ENCODE assay signal across 1 cellular context in the genomic region with DNA sequence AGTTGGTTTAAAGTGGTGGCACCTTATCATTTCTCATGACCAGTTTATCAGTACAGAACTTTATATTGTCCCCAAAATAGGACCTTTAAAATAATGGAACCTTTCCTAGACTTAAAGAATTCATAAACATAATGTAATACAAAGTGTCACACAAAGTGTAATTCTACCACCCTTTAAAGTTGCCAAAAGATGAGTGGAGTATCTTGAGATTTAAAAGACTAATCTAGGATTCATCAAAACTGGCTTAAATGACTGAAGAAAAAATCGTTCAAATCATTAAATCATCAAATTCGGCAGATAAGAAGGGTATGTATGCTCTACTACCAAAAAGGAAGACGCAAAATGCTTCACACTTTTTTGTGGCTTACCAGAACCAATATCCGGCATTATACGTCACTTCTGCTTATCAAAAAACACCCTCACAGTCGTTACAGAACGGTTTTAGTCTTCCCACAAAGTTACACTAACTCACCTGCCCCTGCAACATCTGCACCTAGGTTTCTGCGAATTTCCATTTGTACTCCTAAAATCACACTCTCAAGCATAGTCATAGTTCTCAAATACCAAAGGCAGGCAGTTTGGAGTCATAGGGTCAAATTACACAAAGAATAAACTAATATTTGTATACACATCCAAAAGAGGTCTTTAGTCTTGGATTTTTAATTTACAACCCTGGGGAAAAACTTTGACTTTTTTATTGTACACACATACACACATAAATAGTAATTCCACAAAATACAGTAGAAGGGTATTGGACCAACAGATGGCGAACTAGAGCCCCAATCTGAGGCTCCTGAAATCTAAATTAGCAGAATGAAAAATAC.
TF ChIP-seq lines count a peak whose summit lies in the region.

No MANE protein-coding gene starts in this region.

TF ChIP-seq in K562, 482 proteins besides CTCF, POLR2A, EP300 and RAD21 (continued from another document and continues in another):
- TF ChIP-seq HINFP (tag; conservative IDR thresholded peaks at IDR 0.05; ENCODE audit: low read depth) (no peak), TEAD2 (tag; IDR thresholded peaks at IDR 0.05) (no peak), LARP7 (IDR thresholded peaks at IDR 0.05) (no peak), RBM14 (IDR thresholded peaks at IDR 0.05; ENCODE audit: borderline replicate concordance, insufficient read depth, low read depth, low read length) (no peak), BRF2 (IDR thresholded peaks at IDR 0.05; ENCODE audit: borderline replicate concordance, insufficient read depth, insufficient read length) (no peak), ARID1B (IDR thresholded peaks at IDR 0.05) (peak; percentile 70; the same call in 1 of the 2 replicates), CCAR2 (IDR thresholded peaks at IDR 0.05; ENCODE audit: low read depth, low read length) (no peak), STAT5B (CRISPR knock-in tag; IDR thresholded peaks at IDR 0.05) (no peak), ZNF253 (CRISPR knock-in tag; conservative IDR thresholded peaks at IDR 0.05) (no peak; the same call in 1 of the 2 replicates), MAZ (CRISPR knock-in tag; conservative IDR thresholded peaks at IDR 0.05 in 1 of 2, IDR thresholded peaks at IDR 0.05 in 1 of 2) (peak in 1 of 2 experiments; percentile 13; a peak in 1 of 4 replicates), SMARCB1 (IDR thresholded peaks at IDR 0.05; ENCODE audit: insufficient read length, low read depth) (no peak), GTF2F1 (IDR thresholded peaks at IDR 0.05; ENCODE audit: low read depth, low read length) (no peak), ARNT (IDR thresholded peaks at IDR 0.05) (peak; percentile 30 to 85; a peak in 2 of 4 replicates), ZNF75A (CRISPR knock-in tag; IDR thresholded peaks at IDR 0.05) (no peak), TEAD4 (IDR thresholded peaks at IDR 0.05; ENCODE audit: low read length) (peak; percentile 47; the same call in 1 of the 2 replicates), TEAD4 (CRISPR knock-in tag; IDR thresholded peaks at IDR 0.05; ENCODE audit: borderline replicate concordance) (no peak), HSF4 (CRISPR knock-in tag; IDR thresholded peaks at IDR 0.05; ENCODE audit: borderline replicate concordance) (no peak), ZBTB12 (CRISPR knock-in tag; IDR thresholded peaks at IDR 0.05) (no peak; the same call in 1 of the 2 replicates), EHMT2 (IDR thresholded peaks at IDR 0.05) (peak; percentile 59; the same call in 1 of the 2 replicates), HNRNPK (IDR thresholded peaks at IDR 0.05; ENCODE audit: low read depth, low read length, poor library complexity, severe bottlenecking) (no peak), NFRKB (IDR thresholded peaks at IDR 0.05; ENCODE audit: low read depth) (no peak; the same call in 1 of the 2 replicates), COPS2 (conservative IDR thresholded peaks at IDR 0.05) (no peak), MCM3 (IDR thresholded peaks at IDR 0.05) (no peak), HDGF (IDR thresholded peaks at IDR 0.05) (peak; percentile 74; the same call in 1 of the 2 replicates), LEF1 (IDR thresholded peaks at IDR 0.05) (peak; percentile 61; the same call in 1 of the 2 replicates), FOXK2 (conservative IDR thresholded peaks at IDR 0.05 in 1 of 2, IDR thresholded peaks at IDR 0.05 in 1 of 2; ENCODE audit: low read depth in 2 of 2) (0 out of 4 replicates have a peak, but pooled peaks of 1 of the 2 experiments have one; percentile 13), ZNF449 (CRISPR knock-in tag; IDR thresholded peaks at IDR 0.05) (no peak), SMAD3 (CRISPR knock-in tag; conservative IDR thresholded peaks at IDR 0.05) (no peak), HMGXB4 (CRISPR knock-in tag; IDR thresholded peaks at IDR 0.05) (no peak), KDM4B (IDR thresholded peaks at IDR 0.05; ENCODE audit: borderline replicate concordance in 2 of 2, low read depth in 1 of 2) (0 out of 4 replicates have a peak, but pooled peaks of 1 of the 2 experiments have one; percentile 50), ZNF316 (IDR thresholded peaks at IDR 0.05) (peak; percentile 45), NR3C1 (CRISPR knock-in tag; IDR thresholded peaks at IDR 0.05) (no peak), POLR3A (IDR thresholded peaks at IDR 0.05; ENCODE audit: borderline replicate concordance, extremely low read depth, insufficient read depth, insufficient read length) (no peak)
- TF ChIP-seq, protein P1, sequence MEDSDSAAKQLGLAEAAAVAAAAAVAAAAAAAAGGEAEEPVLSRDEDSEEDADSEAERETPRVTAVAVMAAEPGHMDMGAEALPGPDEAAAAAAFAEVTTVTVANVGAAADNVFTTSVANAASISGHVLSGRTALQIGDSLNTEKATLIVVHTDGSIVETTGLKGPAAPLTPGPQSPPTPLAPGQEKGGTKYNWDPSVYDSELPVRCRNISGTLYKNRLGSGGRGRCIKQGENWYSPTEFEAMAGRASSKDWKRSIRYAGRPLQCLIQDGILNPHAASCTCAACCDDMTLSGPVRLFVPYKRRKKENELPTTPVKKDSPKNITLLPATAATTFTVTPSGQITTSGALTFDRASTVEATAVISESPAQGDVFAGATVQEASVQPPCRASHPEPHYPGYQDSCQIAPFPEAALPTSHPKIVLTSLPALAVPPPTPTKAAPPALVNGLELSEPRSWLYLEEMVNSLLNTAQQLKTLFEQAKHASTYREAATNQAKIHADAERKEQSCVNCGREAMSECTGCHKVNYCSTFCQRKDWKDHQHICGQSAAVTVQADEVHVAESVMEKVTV (CRISPR knock-in tag; IDR thresholded peaks at IDR 0.05), result peak; percentile 12; the same call in 1 of the 2 replicates
- TF ChIP-seq, protein P2, sequence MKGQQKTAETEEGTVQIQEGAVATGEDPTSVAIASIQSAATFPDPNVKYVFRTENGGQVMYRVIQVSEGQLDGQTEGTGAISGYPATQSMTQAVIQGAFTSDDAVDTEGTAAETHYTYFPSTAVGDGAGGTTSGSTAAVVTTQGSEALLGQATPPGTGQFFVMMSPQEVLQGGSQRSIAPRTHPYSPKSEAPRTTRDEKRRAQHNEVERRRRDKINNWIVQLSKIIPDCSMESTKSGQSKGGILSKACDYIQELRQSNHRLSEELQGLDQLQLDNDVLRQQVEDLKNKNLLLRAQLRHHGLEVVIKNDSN (CRISPR knock-in tag; IDR thresholded peaks at IDR 0.05), result no peak
- TF ChIP-seq, protein P3, sequence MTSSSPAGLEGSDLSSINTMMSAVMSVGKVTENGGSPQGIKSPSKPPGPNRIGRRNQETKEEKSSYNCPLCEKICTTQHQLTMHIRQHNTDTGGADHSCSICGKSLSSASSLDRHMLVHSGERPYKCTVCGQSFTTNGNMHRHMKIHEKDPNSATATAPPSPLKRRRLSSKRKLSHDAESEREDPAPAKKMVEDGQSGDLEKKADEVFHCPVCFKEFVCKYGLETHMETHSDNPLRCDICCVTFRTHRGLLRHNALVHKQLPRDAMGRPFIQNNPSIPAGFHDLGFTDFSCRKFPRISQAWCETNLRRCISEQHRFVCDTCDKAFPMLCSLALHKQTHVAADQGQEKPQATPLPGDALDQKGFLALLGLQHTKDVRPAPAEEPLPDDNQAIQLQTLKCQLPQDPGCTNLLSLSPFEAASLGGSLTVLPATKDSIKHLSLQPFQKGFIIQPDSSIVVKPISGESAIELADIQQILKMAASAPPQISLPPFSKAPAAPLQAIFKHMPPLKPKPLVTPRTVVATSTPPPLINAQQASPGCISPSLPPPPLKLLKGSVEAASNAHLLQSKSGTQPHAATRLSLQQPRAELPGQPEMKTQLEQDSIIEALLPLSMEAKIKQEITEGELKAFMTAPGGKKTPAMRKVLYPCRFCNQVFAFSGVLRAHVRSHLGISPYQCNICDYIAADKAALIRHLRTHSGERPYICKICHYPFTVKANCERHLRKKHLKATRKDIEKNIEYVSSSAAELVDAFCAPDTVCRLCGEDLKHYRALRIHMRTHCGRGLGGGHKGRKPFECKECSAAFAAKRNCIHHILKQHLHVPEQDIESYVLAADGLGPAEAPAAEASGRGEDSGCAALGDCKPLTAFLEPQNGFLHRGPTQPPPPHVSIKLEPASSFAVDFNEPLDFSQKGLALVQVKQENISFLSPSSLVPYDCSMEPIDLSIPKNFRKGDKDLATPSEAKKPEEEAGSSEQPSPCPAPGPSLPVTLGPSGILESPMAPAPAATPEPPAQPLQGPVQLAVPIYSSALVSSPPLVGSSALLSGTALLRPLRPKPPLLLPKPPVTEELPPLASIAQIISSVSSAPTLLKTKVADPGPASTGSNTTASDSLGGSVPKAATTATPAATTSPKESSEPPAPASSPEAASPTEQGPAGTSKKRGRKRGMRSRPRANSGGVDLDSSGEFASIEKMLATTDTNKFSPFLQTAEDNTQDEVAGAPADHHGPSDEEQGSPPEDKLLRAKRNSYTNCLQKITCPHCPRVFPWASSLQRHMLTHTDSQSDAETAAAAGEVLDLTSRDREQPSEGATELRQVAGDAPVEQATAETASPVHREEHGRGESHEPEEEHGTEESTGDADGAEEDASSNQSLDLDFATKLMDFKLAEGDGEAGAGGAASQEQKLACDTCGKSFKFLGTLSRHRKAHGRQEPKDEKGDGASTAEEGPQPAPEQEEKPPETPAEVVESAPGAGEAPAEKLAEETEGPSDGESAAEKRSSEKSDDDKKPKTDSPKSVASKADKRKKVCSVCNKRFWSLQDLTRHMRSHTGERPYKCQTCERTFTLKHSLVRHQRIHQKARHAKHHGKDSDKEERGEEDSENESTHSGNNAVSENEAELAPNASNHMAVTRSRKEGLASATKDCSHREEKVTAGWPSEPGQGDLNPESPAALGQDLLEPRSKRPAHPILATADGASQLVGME (CRISPR knock-in tag; IDR thresholded peaks at IDR 0.05), result no peak
- TF ChIP-seq, protein P4, sequence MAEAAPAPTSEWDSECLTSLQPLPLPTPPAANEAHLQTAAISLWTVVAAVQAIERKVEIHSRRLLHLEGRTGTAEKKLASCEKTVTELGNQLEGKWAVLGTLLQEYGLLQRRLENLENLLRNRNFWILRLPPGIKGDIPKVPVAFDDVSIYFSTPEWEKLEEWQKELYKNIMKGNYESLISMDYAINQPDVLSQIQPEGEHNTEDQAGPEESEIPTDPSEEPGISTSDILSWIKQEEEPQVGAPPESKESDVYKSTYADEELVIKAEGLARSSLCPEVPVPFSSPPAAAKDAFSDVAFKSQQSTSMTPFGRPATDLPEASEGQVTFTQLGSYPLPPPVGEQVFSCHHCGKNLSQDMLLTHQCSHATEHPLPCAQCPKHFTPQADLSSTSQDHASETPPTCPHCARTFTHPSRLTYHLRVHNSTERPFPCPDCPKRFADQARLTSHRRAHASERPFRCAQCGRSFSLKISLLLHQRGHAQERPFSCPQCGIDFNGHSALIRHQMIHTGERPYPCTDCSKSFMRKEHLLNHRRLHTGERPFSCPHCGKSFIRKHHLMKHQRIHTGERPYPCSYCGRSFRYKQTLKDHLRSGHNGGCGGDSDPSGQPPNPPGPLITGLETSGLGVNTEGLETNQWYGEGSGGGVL (CRISPR knock-in tag; IDR thresholded peaks at IDR 0.05), result no peak
